Comparison of ENCODE assay signal across 18 cellular contexts in the genomic region with DNA sequence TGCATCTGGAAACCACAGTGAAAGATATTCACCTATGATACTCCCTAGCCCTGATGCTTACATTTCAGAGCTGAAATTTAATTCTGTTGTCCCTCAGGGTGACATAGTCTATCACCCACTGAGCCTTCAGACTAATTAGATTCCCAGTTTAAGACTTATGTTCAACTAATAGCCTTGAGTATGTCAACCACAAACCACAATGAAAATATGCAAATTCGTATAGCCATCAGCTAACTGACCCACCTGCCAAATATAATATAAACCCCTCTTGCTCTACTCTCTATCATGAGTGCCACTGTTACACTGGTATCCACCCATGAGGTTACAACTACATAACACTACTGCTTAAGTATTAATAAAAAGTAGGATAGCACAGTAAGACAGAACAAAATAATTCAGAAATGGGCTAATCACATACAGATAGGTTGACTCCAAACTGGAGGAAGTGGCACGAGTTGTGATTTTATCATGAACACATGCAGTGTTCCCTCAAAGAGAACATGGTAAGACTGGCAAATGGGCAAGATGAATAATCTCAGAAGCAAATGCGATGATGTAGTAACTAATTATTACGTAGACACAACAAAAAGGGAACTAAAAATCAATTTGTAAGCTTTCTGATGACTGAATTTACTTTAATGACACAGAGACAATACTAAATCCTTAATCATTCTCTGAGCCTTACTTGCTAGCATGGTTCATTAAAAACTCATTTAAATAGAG.
DNase-seq lines count a peak whose midpoint lies in the region; ATAC-seq, FAIRE-seq and TF ChIP-seq lines count a peak whose summit lies in the region.
"Had no signal": no experiment of that assay in that cellular context is flagged by ENCODE, and none has a peak within 500 bp of the region (broad histone marks: within the 10 kb centered on the region; RNA-seq: fewer than 3 reads in every experiment).

No MANE protein-coding gene starts in this region.

- H3K79me2 ChIP-seq in SK-N-SH (ENCODE audit: insufficient read depth) (peaks cover 50% of the 10 kb centered on the region), MM.1S (ENCODE audit: low read length) (peaks cover 70% of the 10 kb centered on the region), osteoblast (ENCODE audit: insufficient read depth, low read length) (peaks cover 11% of the 10 kb centered on the region)

- FAIRE-seq in urothelium cell line (lab: Jason Lieb, UNC), result no peak
- FAIRE-seq: A204.1 had no signal

- H3K36me3 ChIP-seq in SK-N-SH (replicated peaks in 1 of 2; ENCODE audit: control insufficient read depth in 1 of 2, insufficient read depth in 2 of 2, low read length in 1 of 2), result no peaks in the 10 kb centered on the region
- H3K36me3 ChIP-seq in MM.1S (replicated peaks; ENCODE audit: insufficient read depth, low read length), result no peaks in the 10 kb centered on the region
- no peaks in the 10 kb centered on the region for H3K36me3 ChIP-seq in osteoblast (ENCODE audit: insufficient read depth, low read length)
- no peaks in the 10 kb centered on the region for H3K36me3 ChIP-seq in right lobe of liver
- H3K36me3 ChIP-seq: transverse colon had no signal

- H3K4me3 ChIP-seq in SK-N-SH (ENCODE audit: low read depth in 2 of 2, low read length in 1 of 2), result no peak overlapping the region
- H3K4me3 ChIP-seq in MM.1S (ENCODE audit: low read length), result no peak overlapping the region
- H3K4me3 ChIP-seq in osteoblast (ENCODE audit: insufficient read depth, low read length), result no peak overlapping the region
- no peak overlapping the region for H3K4me3 ChIP-seq in right lobe of liver
- H3K4me3 ChIP-seq: transverse colon had no signal

- POLR2A ChIA-PET in SK-N-SH (lab: Yijun Ruan, JAX), result no interaction called here

- H3K27ac ChIP-seq in SK-N-SH (ENCODE audit: low read depth in 2 of 2, low read length in 1 of 2) (peak overlapping the region in 1 of 2 experiments; percentile 100; a peak in 2 of 4 replicates), MM.1S (ENCODE audit: low read length) (no peak overlapping the region), osteoblast (ENCODE audit: low read depth, low read length) (no peak overlapping the region), right lobe of liver (no peak overlapping the region)
- H3K27ac ChIP-seq: transverse colon had no signal

- H3K9me2 ChIP-seq in SK-N-SH (no peaks in the 10 kb centered on the region), MM.1S (replicated peaks; ENCODE audit: insufficient read depth, low read length) (no peaks in the 10 kb centered on the region)

- peaks cover 8 to 35% of the 10 kb centered on the region in 2 experiments; a peak in 3 of 4 replicates for H3K4me1 ChIP-seq in SK-N-SH (ENCODE audit: control insufficient read depth in 1 of 2, insufficient read depth in 2 of 2, low read depth in 1 of 2, low read length in 1 of 2)
- H3K4me1 ChIP-seq in MM.1S (ENCODE audit: low read length), result peaks cover 12% of the 10 kb centered on the region
- H3K4me1 ChIP-seq in osteoblast (ENCODE audit: insufficient read depth, low read length), result peaks cover 45% of the 10 kb centered on the region
- H3K4me1 ChIP-seq in right lobe of liver, result no peaks in the 10 kb centered on the region

- H3K4me2 ChIP-seq in SK-N-SH, result no peak overlapping the region
- H3K4me2 ChIP-seq in MM.1S (ENCODE audit: low read depth, low read length), result peak overlapping the region; percentile 3
- no peak overlapping the region for H3K4me2 ChIP-seq in osteoblast (ENCODE audit: insufficient read depth, low read length)

- DNase-seq in SK-N-SH (no peak), MM.1S (peak; percentile 48), osteoblast (ENCODE audit: insufficient read length, low spot score, missing footprints) (peak; percentile 0), urothelium cell line (ENCODE audit: low spot score) (no peak), right lobe of liver (no peak), HT-29 (ENCODE audit: low spot score) (no peak)
- DNase-seq: activated B cell treated with CpG ODN at 0.5 μM for 24 hours; CD4-positive, CD25-positive, alpha-beta regulatory T cell; DMS79 treated with DMSO at 0.1 percent for 48 hours; foreskin fibroblast; NCI-H2029 treated with DMSO at 0.1 percent for 48 hours; NCI-H69; stimulated activated naive B cell treated with anti-CD40 and anti-IgM and Interleukin-4, amounts not matched to agents 10 μg/mL and 1 μg/mL and 100 μg/mL, for 72 hours; transverse colon had no signal

- TF ChIP-seq RAD21 in SK-N-SH (IDR thresholded peaks at IDR 0.05; ENCODE audit: low read length), result 0 out of 2 replicates have a peak, but pooled peaks have one; percentile 1

- H4K20me1 ChIP-seq in SK-N-SH (ENCODE audit: insufficient read depth) (no peaks in the 10 kb centered on the region), MM.1S (ENCODE audit: insufficient read depth, low read length) (peaks cover 5% of the 10 kb centered on the region; the same call in 1 of the 2 replicates), osteoblast (ENCODE audit: insufficient read depth, low read length) (no peaks in the 10 kb centered on the region)

- no peak overlapping the region for H2AFZ ChIP-seq in SK-N-SH (ENCODE audit: low read depth)
- no peak overlapping the region for H2AFZ ChIP-seq in MM.1S (ENCODE audit: low read length)
- H2AFZ ChIP-seq in osteoblast (ENCODE audit: low read length), result no peak overlapping the region

- H3K9me3 ChIP-seq in SK-N-SH, result no peaks in the 10 kb centered on the region
- H3K9me3 ChIP-seq in MM.1S (replicated peaks; ENCODE audit: insufficient read depth, low read length), result no peaks in the 10 kb centered on the region
- no peaks in the 10 kb centered on the region for H3K9me3 ChIP-seq in osteoblast (ENCODE audit: low read depth, low read length)
- H3K9me3 ChIP-seq in right lobe of liver, result no peaks in the 10 kb centered on the region
- H3K9me3 ChIP-seq: transverse colon had no signal

- H3F3A ChIP-seq in SK-N-SH (replicated peaks; ENCODE audit: insufficient read depth) (peaks cover 37% of the 10 kb centered on the region), MM.1S (ENCODE audit: insufficient read depth, low read length) (no peaks in the 10 kb centered on the region)

- ATAC-seq in SK-N-SH treated with all-trans-retinoic acid at 6 μM for 48 hours (no peak), GM21423 (IDR thresholded peaks at IDR 0.05; ENCODE audit: unreplicated experiment) (peak; percentile 50), right lobe of liver (no peak)
- ATAC-seq: activated T-helper 17 cell treated with anti-CD3 and anti-CD28 coated beads, Interleukin-2, amount 50 U/mL, for 72 hours; stimulated activated naive B cell treated with anti-CD40 and anti-IgM and Interleukin-4, amounts not matched to agents 10 μg/mL and 1 μg/mL and 100 μg/mL, for 72 hours had no signal

- H3K9ac ChIP-seq in SK-N-SH (no peak overlapping the region), MM.1S (ENCODE audit: low read length) (no peak overlapping the region)

- WGBS in SK-N-SH (ENCODE audit: low lambda C conversion rate), result 74% methylated on average over 4 of the region's 4 CpGs
- WGBS in right lobe of liver (ENCODE audit: insufficient coverage, low coverage, low lambda C conversion rate, missing lambda C conversion rate), result 78% methylated on average over 4 of the region's 4 CpGs

- CTCF ChIA-PET in SK-N-SH (lab: Yijun Ruan, JAX), result interaction anchor here (0.8 to 2.2 kb wide), 2 partner anchors 113 to 165 kb away, joined by 3 to 13 read pairs; no protein-coding TSS in a partner anchor

- TF ChIP-seq POLR2A in right lobe of liver (IDR thresholded peaks at IDR 0.05), result no peak

- H3K27me3 ChIP-seq in SK-N-SH (ENCODE audit: insufficient read depth) (no peaks in the 10 kb centered on the region), MM.1S (replicated peaks; ENCODE audit: insufficient read depth, low read length) (no peaks in the 10 kb centered on the region), osteoblast (ENCODE audit: insufficient read depth, low read length) (no peaks in the 10 kb centered on the region), right lobe of liver (no peaks in the 10 kb centered on the region)
- H3K27me3 ChIP-seq: transverse colon had no signal

- no peak for TF ChIP-seq CTCF in SK-N-SH (IDR thresholded peaks at IDR 0.05)
- TF ChIP-seq CTCF in MM.1S (IDR thresholded peaks at IDR 0.05; ENCODE audit: low read length), result no peak
- TF ChIP-seq CTCF in osteoblast (IDR thresholded peaks at IDR 0.05; ENCODE audit: extremely low read depth, low read depth, low read length), result no peak
- TF ChIP-seq CTCF in right lobe of liver (IDR thresholded peaks at IDR 0.05), result no peak

- intact Hi-C loops in right lobe of liver (cut with DNase I), result no loop called here

- no peak for TF ChIP-seq EP300 in SK-N-SH (IDR thresholded peaks at IDR 0.05; ENCODE audit: borderline replicate concordance in 1 of 2, low read depth in 1 of 2, low read length in 1 of 2)

TF ChIP-seq in SK-N-SH, 30 proteins besides CTCF, POLR2A, EP300 and RAD21 (continues in another document):
- TF ChIP-seq NRF1 (IDR thresholded peaks at IDR 0.05; ENCODE audit: low read depth, low read length), result no peak
- TF ChIP-seq, protein P1, sequence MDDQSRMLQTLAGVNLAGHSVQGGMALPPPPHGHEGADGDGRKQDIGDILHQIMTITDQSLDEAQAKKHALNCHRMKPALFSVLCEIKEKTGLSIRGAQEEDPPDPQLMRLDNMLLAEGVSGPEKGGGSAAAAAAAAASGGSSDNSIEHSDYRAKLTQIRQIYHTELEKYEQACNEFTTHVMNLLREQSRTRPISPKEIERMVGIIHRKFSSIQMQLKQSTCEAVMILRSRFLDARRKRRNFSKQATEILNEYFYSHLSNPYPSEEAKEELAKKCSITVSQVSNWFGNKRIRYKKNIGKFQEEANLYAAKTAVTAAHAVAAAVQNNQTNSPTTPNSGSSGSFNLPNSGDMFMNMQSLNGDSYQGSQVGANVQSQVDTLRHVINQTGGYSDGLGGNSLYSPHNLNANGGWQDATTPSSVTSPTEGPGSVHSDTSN (IDR thresholded peaks at IDR 0.05), result no peak

Comparison
In these comparisons a context has a peak if more than half of its experiments do, and no peak if none do; other contexts are left out.
1. DNase-seq: peak in MM.1S (single experiment) and osteoblast (single experiment); none in SK-N-SH (single experiment), urothelium cell line (single experiment), right lobe of liver (0 of 3) and HT-29 (single experiment).